28 cellular contexts compared by ENCODE assay signal in the genomic region with DNA sequence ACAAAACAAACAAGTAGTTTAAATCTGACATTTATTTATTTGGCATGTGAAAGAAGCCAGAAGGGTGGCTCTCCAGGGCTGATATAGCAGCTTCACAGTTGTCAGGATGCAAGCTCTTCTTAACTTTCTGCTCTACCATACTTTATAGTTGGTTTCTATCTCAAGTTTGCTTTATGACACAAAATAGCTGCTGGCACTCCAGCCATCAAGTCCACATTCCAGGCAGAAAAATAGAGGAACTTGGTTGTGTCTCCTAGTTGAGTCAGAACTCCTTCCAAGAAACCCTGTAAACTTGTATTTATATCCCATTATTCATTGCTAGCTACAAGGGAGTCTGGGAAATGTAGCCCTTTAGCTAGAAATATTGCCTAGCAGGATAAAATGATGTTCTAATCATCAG. TPM values are rescaled to one million over a fixed set of nuclear protein-coding genes. Genes with fewer than 3 reads are reported as not detected.
"Had no signal": no experiment of that assay in that cellular context is flagged by ENCODE, and none has a peak within 500 bp of the region (broad histone marks: within the 10 kb centered on the region; RNA-seq: fewer than 3 reads in every experiment).

No MANE protein-coding gene starts in this region.

- H3K9ac ChIP-seq: neural progenitor cell, parathyroid adenoma had no signal

- H3K36me3 ChIP-seq: neural progenitor cell, ovary, right lobe of liver, sigmoid colon, stomach, tibial artery, transverse colon, upper lobe of right lung, uterus had no signal

- H3K4me1 Mint-ChIP-seq: natural killer cell; stimulated activated effector memory CD8-positive, alpha-beta T cell treated with anti-CD3 and anti-CD28 coated beads, Interleukin-12 subunit alpha, Interleukin-12 subunit beta, amount 100 ng/mL, for 72 hours; stimulated activated naive B cell treated with anti-CD40 and anti-IgM and Interleukin-4, amounts not matched to agents 10 μg/mL and 1 μg/mL and 100 μg/mL, for 72 hours had no signal

- H2AFZ ChIP-seq: neural progenitor cell, parathyroid adenoma had no signal

- H3K79me2 ChIP-seq: parathyroid adenoma had no signal

- H3K27ac ChIP-seq: neural progenitor cell, ovary, parathyroid adenoma, psoas muscle, right lobe of liver, sigmoid colon, stomach, testis, tibial artery, transverse colon, upper lobe of right lung had no signal

- DNase-seq: natural killer cell; occipital lobe; ovary; posterior cingulate gyrus; psoas muscle; right cardiac atrium; right lobe of liver; sigmoid colon; small intestine; stimulated activated CD4-positive, alpha-beta T cell treated with anti-CD3 and anti-CD28 coated beads, Interleukin-15, amount 100 ng/mL, for 24 hours; stimulated activated CD4-positive, alpha-beta T cell treated with anti-CD3 and anti-CD28 coated beads, Interleukin-2, amount 100 ng/mL, for 24 hours; stimulated activated CD4-positive, alpha-beta T cell treated with anti-CD3 and anti-CD28 coated beads, Interleukin-2, amount 100 ng/mL, for 48 hours; stimulated activated CD4-positive, alpha-beta T cell treated with anti-CD3 and anti-CD28 coated beads, Interleukin-4, amount 100 ng/mL, for 24 hours; stimulated activated naive B cell treated with anti-CD40 and anti-IgM and Interleukin-4, amounts not matched to agents 10 μg/mL and 1 μg/mL and 100 μg/mL, for 72 hours; stimulated activated naive CD4-positive, alpha-beta T cell treated with Interleukin-2 at 50 U/mL for 16 hours; stomach; testis; tibial artery; transverse colon; upper lobe of right lung; uterus had no signal

- H3K4me2 ChIP-seq: neural progenitor cell had no signal

- H3K4me3 ChIP-seq: neural progenitor cell, ovary, psoas muscle, right lobe of liver, sigmoid colon, stomach, testis, tibial artery, transverse colon, upper lobe of right lung, uterus had no signal

- H3K27me3 Mint-ChIP-seq: stimulated activated naive CD8-positive, alpha-beta T cell treated with anti-CD3 and anti-CD28 coated beads, Interleukin-15, Interleukin-2, amounts not matched to agents 100 ng/mL and 50 ng/mL, for 24 hours had no signal

- H3K27ac Mint-ChIP-seq: natural killer cell; nephron; neural progenitor cell; progenitor cell of endocrine pancreas; stimulated activated effector memory CD8-positive, alpha-beta T cell treated with anti-CD3 and anti-CD28 coated beads, Interleukin-12 subunit alpha, Interleukin-12 subunit beta, amount 100 ng/mL, for 72 hours; stimulated activated naive B cell treated with anti-CD40 and anti-IgM and Interleukin-4, amounts not matched to agents 10 μg/mL and 1 μg/mL and 100 μg/mL, for 72 hours; stimulated activated naive CD8-positive, alpha-beta T cell treated with anti-CD3 and anti-CD28 coated beads, Interleukin-15, Interleukin-2, amounts not matched to agents 100 ng/mL and 50 ng/mL, for 24 hours; type B pancreatic cell had no signal

- ATAC-seq: natural killer cell; psoas muscle; right cardiac atrium; right lobe of liver; stimulated activated effector memory CD8-positive, alpha-beta T cell treated with anti-CD3 and anti-CD28 coated beads, Interleukin-12 subunit alpha, Interleukin-12 subunit beta, amount 100 ng/mL, for 72 hours; stimulated activated naive B cell treated with anti-CD40 and anti-IgM and Interleukin-4, amounts not matched to agents 10 μg/mL and 1 μg/mL and 100 μg/mL, for 72 hours; upper lobe of right lung had no signal

- H3K27me3 ChIP-seq: neural progenitor cell, ovary, right lobe of liver, stomach, testis, transverse colon, upper lobe of right lung, uterus had no signal

- H3K9me3 ChIP-seq: ovary, right lobe of liver, sigmoid colon, stomach, testis, tibial artery, transverse colon, upper lobe of right lung, uterus had no signal

- FAIRE-seq: small intestine had no signal

- H3K4me3 Mint-ChIP-seq: natural killer cell; nephron; neural progenitor cell; stimulated activated effector memory CD8-positive, alpha-beta T cell treated with anti-CD3 and anti-CD28 coated beads, Interleukin-12 subunit alpha, Interleukin-12 subunit beta, amount 100 ng/mL, for 72 hours; stimulated activated naive B cell treated with anti-CD40 and anti-IgM and Interleukin-4, amounts not matched to agents 10 μg/mL and 1 μg/mL and 100 μg/mL, for 72 hours; stimulated activated naive CD8-positive, alpha-beta T cell treated with anti-CD3 and anti-CD28 coated beads, Interleukin-15, Interleukin-2, amounts not matched to agents 100 ng/mL and 50 ng/mL, for 24 hours; type B pancreatic cell had no signal

- H3K4me1 ChIP-seq: neural progenitor cell, parathyroid adenoma, right lobe of liver, sigmoid colon, transverse colon, upper lobe of right lung had no signal

- H3K9me3 Mint-ChIP-seq: nephron; neural progenitor cell; stimulated activated effector memory CD8-positive, alpha-beta T cell treated with anti-CD3 and anti-CD28 coated beads, Interleukin-12 subunit alpha, Interleukin-12 subunit beta, amount 100 ng/mL, for 72 hours; stimulated activated naive CD8-positive, alpha-beta T cell treated with anti-CD3 and anti-CD28 coated beads, Interleukin-15, Interleukin-2, amounts not matched to agents 100 ng/mL and 50 ng/mL, for 24 hours; type B pancreatic cell had no signal

- H3K36me3 Mint-ChIP-seq: natural killer cell; neural progenitor cell; stimulated activated effector memory CD8-positive, alpha-beta T cell treated with anti-CD3 and anti-CD28 coated beads, Interleukin-12 subunit alpha, Interleukin-12 subunit beta, amount 100 ng/mL, for 72 hours; stimulated activated naive B cell treated with anti-CD40 and anti-IgM and Interleukin-4, amounts not matched to agents 10 μg/mL and 1 μg/mL and 100 μg/mL, for 72 hours; type B pancreatic cell had no signal

RNA-seq across cellular contexts. Expression of a gene that starts 24.0 kb away (rescaled TPM):
- total RNA-seq: natural killer cell had no signal
